17 cellular contexts compared by ENCODE assay signal in genomic region chr1:56452027-56453011, GRCh38.
DNase-seq lines count a peak whose midpoint lies in the region; ATAC-seq and TF ChIP-seq lines count a peak whose summit lies in the region.
"Had no signal": no experiment of that assay in that cellular context is flagged by ENCODE, and none has a peak within 500 bp of the region (broad histone marks: within the 10 kb centered on the region; RNA-seq: fewer than 3 reads in every experiment).

No MANE protein-coding gene starts in this region.

- H3K27me3 ChIP-seq in breast epithelium (no peaks in the 10 kb centered on the region), neuronal stem cell (ENCODE audit: control insufficient read depth in 3 of 3, insufficient read depth in 3 of 3, low read depth in 1 of 3, low read length in 3 of 3) (no peaks in the 10 kb centered on the region), uterus (no peaks in the 10 kb centered on the region)

- no peak overlapping the region for H3K23ac ChIP-seq in neuronal stem cell (ENCODE audit: low read depth, low read length, poor library complexity)

- no peak overlapping the region for H2BK5ac ChIP-seq in neuronal stem cell (ENCODE audit: low read length)

- H2BK12ac ChIP-seq in neuronal stem cell (ENCODE audit: low read length), result no peak overlapping the region

- H3K14ac ChIP-seq in neuronal stem cell (ENCODE audit: low read length), result no peak overlapping the region

- TF ChIP-seq POLR2A in breast epithelium (IDR thresholded peaks at IDR 0.05), result no peak
- no peak for TF ChIP-seq POLR2A in uterus (IDR thresholded peaks at IDR 0.05)

- H3K27ac Mint-ChIP-seq in MCF 10A (ENCODE audit: low read depth, unreplicated experiment) (no peak overlapping the region), chondrocyte (ENCODE audit: unreplicated experiment) (no peak overlapping the region)
- H3K27ac Mint-ChIP-seq: activated CD4-positive, alpha-beta T cell treated with anti-CD3 and anti-CD28 coated beads for 36 hours had no signal

- H3K9me3 ChIP-seq in breast epithelium, result no peaks in the 10 kb centered on the region
- H3K9me3 ChIP-seq in neuronal stem cell (replicated peaks in 1 of 2; ENCODE audit: control insufficient read depth in 2 of 2, insufficient read depth in 1 of 2, low read depth in 1 of 2, low read length in 2 of 2), result no peaks in the 10 kb centered on the region
- no peaks in the 10 kb centered on the region for H3K9me3 ChIP-seq in uterus

- CTCF ChIA-PET in MCF 10A (lab: Yijun Ruan, JAX), result no interaction called here

- H3K18ac ChIP-seq in neuronal stem cell (ENCODE audit: low read length), result no peak overlapping the region

- BruUV-seq in MCF 10A (replicated peaks; lab: Mats Ljungman, UMichigan), result no TSS peak

- no peak overlapping the region for H4K91ac ChIP-seq in neuronal stem cell (ENCODE audit: low read depth, low read length, poor library complexity)

- H4K8ac ChIP-seq in neuronal stem cell (ENCODE audit: low read depth, low read length), result no peak overlapping the region

- intact Hi-C loops in breast epithelium (cut with DNase I; ENCODE audit: low total_unique reads) (no loop called here), MCF 10A (cut with micrococcal nuclease) (no loop called here), uterus (cut with DNase I; ENCODE audit: low total_unique reads) (no loop called here)

- no peak overlapping the region for H2BK120ac ChIP-seq in neuronal stem cell (ENCODE audit: low read depth, low read length)

- H3K36me3 Mint-ChIP-seq in MCF 10A (ENCODE audit: insufficient read depth, unreplicated experiment), result no peaks in the 10 kb centered on the region
- H3K36me3 Mint-ChIP-seq in chondrocyte (ENCODE audit: low read depth), result no peaks in the 10 kb centered on the region
- H3K36me3 Mint-ChIP-seq: naive B cell had no signal

- H3K27me3 Mint-ChIP-seq in MCF 10A (ENCODE audit: insufficient read depth, unreplicated experiment) (no peaks in the 10 kb centered on the region), chondrocyte (ENCODE audit: low read depth) (no peaks in the 10 kb centered on the region)

- no peak overlapping the region for H3K4ac ChIP-seq in neuronal stem cell (ENCODE audit: low read length)

- H3K9me3 Mint-ChIP-seq in MCF 10A (ENCODE audit: unreplicated experiment) (no peaks in the 10 kb centered on the region), chondrocyte (ENCODE audit: low read depth) (no peaks in the 10 kb centered on the region)
- H3K9me3 Mint-ChIP-seq: naive B cell had no signal

- H2BK15ac ChIP-seq in neuronal stem cell (ENCODE audit: low read length), result no peak overlapping the region

- no peak for TF ChIP-seq CTCF in breast epithelium (IDR thresholded peaks at IDR 0.05)
- no peak for TF ChIP-seq CTCF in MCF 10A (IDR thresholded peaks at IDR 0.05; ENCODE audit: unreplicated experiment)
- TF ChIP-seq CTCF in uterus (IDR thresholded peaks at IDR 0.05), result no peak
- TF ChIP-seq CTCF in chondrocyte (IDR thresholded peaks at IDR 0.05), result no peak

- no peak for DNase-seq in breast epithelium (ENCODE audit: low spot score in 2 of 2)
- no peak for DNase-seq in MCF 10A (ENCODE audit: unreplicated experiment)
- peak; percentile 20 for DNase-seq in fibroblast of peridontal ligament (ENCODE audit: extremely low read depth)
- DNase-seq in neuronal stem cell (ENCODE audit: low spot score), result no peak
- DNase-seq in uterus, result peak; percentile 50 to 63
- DNase-seq in chondrocyte (ENCODE audit: low spot score), result no peak
- DNase-seq in DMS114 treated with DMSO at 0.1 percent for 48 hours (lab: John Stamatoyannopoulos, UW; ENCODE audit: unreplicated experiment), result no peak
- DNase-seq: activated CD4-positive, alpha-beta T cell treated with anti-CD3 and anti-CD28 coated beads for 36 hours; activated T-cell treated with anti-CD3 and anti-CD28 coated beads, Interleukin-2, amount 50 U/mL, for 48 hours; dorsolateral prefrontal cortex; foreskin melanocyte; naive B cell; NCI-H1105; NCI-H345 had no signal

- H3K79me1 ChIP-seq in neuronal stem cell (ENCODE audit: low read depth, low read length), result no peaks in the 10 kb centered on the region

- H3K27ac ChIP-seq in breast epithelium, result peak overlapping the region; percentile 75 to 90
- H3K27ac ChIP-seq in neuronal stem cell (replicated peaks; ENCODE audit: low read length), result no peak overlapping the region
- H3K27ac ChIP-seq in uterus, result peak overlapping the region; percentile 63 to 72

- H3K36me3 ChIP-seq in breast epithelium, result no peaks in the 10 kb centered on the region
- no peaks in the 10 kb centered on the region for H3K36me3 ChIP-seq in neuronal stem cell (replicated peaks in 1 of 2; ENCODE audit: control insufficient read depth in 2 of 2, insufficient read depth in 2 of 2, low read length in 2 of 2)
- no peaks in the 10 kb centered on the region for H3K36me3 ChIP-seq in uterus

- no peak overlapping the region for H2AK5ac ChIP-seq in neuronal stem cell (ENCODE audit: low read depth, low read length)

- H3K4me1 ChIP-seq in breast epithelium (no peaks in the 10 kb centered on the region), neuronal stem cell (ENCODE audit: control insufficient read depth in 2 of 2, insufficient read depth in 1 of 2, low read depth in 1 of 2, low read length in 2 of 2) (peaks cover 3 to 11% of the 10 kb centered on the region in 2 donors), uterus (peaks cover 0 to 6% of the 10 kb centered on the region in 2 donors)

- H3K4me3 ChIP-seq in breast epithelium (peak overlapping the region in 1 of 3 donors; percentile 23), neuronal stem cell (ENCODE audit: low read length in 2 of 2) (no peak overlapping the region), uterus (no peak overlapping the region)
- H3K4me3 ChIP-seq: dorsolateral prefrontal cortex, skin epidermis had no signal

- WGBS in neuronal stem cell (ENCODE audit: extremely low coverage in 2 of 2, insufficient read length in 2 of 2, insufficient replicate concordance in 1 of 2), 2 donors, result no CpG with 5 or more reads among the region's 3 CpGs

- no peak for ATAC-seq in GM21528 (IDR thresholded peaks at IDR 0.05; ENCODE audit: low FRiP score, unreplicated experiment)
- ATAC-seq: activated CD4-positive, alpha-beta T cell treated with anti-CD3 and anti-CD28 coated beads for 36 hours; Panc1 had no signal

- H2AFZ ChIP-seq in neuronal stem cell (ENCODE audit: low read length), result peak overlapping the region; percentile 76

- H3K4me3 Mint-ChIP-seq in MCF 10A (ENCODE audit: unreplicated experiment) (no peak overlapping the region), chondrocyte (ENCODE audit: unreplicated experiment) (no peak overlapping the region)
- H3K4me3 Mint-ChIP-seq: activated CD4-positive, alpha-beta T cell treated with anti-CD3 and anti-CD28 coated beads for 36 hours; naive B cell had no signal

- H3K4me1 Mint-ChIP-seq in MCF 10A (ENCODE audit: insufficient read depth, unreplicated experiment) (peaks cover 6% of the 10 kb centered on the region), chondrocyte (ENCODE audit: low read depth) (peaks cover 6% of the 10 kb centered on the region)
- H3K4me1 Mint-ChIP-seq: activated CD4-positive, alpha-beta T cell treated with anti-CD3 and anti-CD28 coated beads for 36 hours had no signal

- no peak overlapping the region for H3K9ac ChIP-seq in neuronal stem cell (ENCODE audit: low read depth, low read length, poor library complexity)

- POLR2A ChIA-PET in MCF 10A (lab: Yijun Ruan, JAX), result interaction anchor here (0.5 kb wide), 1 partner anchor 362 kb away, joined by 4 read pairs; no protein-coding TSS in a partner anchor

- H3K4me2 ChIP-seq in neuronal stem cell (ENCODE audit: insufficient read depth, low read length, poor library complexity, severe bottlenecking), result no peak overlapping the region

Comparison
In these comparisons a context has a peak if more than half of its experiments do, and no peak if none do; other contexts are left out.
1. DNase-seq: peak in fibroblast of peridontal ligament (single experiment) and uterus (2 of 2); none in breast epithelium (0 of 2), MCF 10A (single experiment), neuronal stem cell (single experiment), chondrocyte (single experiment) and DMS114 treated with DMSO at 0.1 percent for 48 hours (single experiment).